10 cellular contexts compared by ENCODE assay signal in the genomic region with DNA sequence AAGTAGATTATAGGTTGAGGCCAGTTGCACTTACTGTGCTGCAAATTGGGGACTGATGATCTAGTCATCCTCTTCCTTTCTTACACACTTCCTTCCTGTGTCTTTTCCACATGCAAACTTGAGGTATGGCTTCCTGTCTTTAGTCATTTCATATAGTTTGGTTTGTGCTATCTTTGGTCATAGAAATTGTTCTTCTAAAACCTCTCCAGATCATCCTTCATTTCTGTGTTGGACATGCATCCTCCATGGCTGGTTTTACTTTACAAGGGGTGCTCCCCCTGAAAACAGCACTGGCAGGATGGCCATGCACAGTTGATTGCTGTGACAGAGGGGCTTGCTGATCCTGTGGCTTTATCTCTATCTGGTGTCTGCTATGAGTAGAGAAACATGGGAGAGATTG. TPM values are rescaled to one million over a fixed set of nuclear protein-coding genes. Genes with fewer than 3 reads are reported as not detected.
DNase-seq lines count a peak whose midpoint lies in the region; ATAC-seq and TF ChIP-seq lines count a peak whose summit lies in the region.
"Had no signal": no experiment of that assay in that cellular context is flagged by ENCODE, and none has a peak within 500 bp of the region (broad histone marks: within the 10 kb centered on the region; RNA-seq: fewer than 3 reads in every experiment).

No MANE protein-coding gene starts in this region.

- H3K9me3 Mint-ChIP-seq in osteocyte (ENCODE audit: unreplicated experiment) = no peaks in the 10 kb centered on the region

- H3K36me3 Mint-ChIP-seq in osteocyte (ENCODE audit: unreplicated experiment) = no peaks in the 10 kb centered on the region

- peaks cover 83 to 85% of the 10 kb centered on the region in 2 experiments for H3K4me1 ChIP-seq in neutrophil (ENCODE audit: control insufficient read depth in 1 of 2, insufficient read depth in 1 of 2, low read depth in 1 of 2, low read length in 1 of 2)
- H3K4me1 ChIP-seq: A549 had no signal

- no peaks in the 10 kb centered on the region for H3K27me3 ChIP-seq in neutrophil

- H3K4me3 ChIP-seq in neutrophil (ENCODE audit: low read depth in 1 of 2, low read length in 1 of 2) = peak overlapping the region; percentile 4 to 34
- H3K4me3 ChIP-seq: A549 had no signal

- H3K9me3 ChIP-seq in neutrophil = no peaks in the 10 kb centered on the region
- H3K9me3 ChIP-seq: A549 had no signal

- DNase-seq in activated CD4-positive, CD25-positive, alpha-beta regulatory T cell treated with anti-CD3 and anti-CD28 coated beads, Interleukin-2, amount 50 U/mL, for 72 hours = no peak
- peak; percentile 82 to 86 for DNase-seq in Kasumi-1 (lab: John Stamatoyannopoulos, UW)
- DNase-seq in NCI-H1105 treated with DMSO at 0.1 percent for 48 hours (lab: John Stamatoyannopoulos, UW) = no peak
- no peak for DNase-seq in NCI-H1092 treated with DMSO at 0.1 percent for 48 hours (lab: John Stamatoyannopoulos, UW)
- DNase-seq in osteocyte (ENCODE audit: extremely low spot score, unreplicated experiment) = no peak

- TF ChIP-seq CTCF in neutrophil (IDR thresholded peaks at IDR 0.05) (no peak), osteocyte (IDR thresholded peaks at IDR 0.05) (no peak)

- peak; percentile 52 to 57 for ATAC-seq in activated CD4-positive, CD25-positive, alpha-beta regulatory T cell treated with anti-CD3 and anti-CD28 coated beads, Interleukin-2, amount 50 U/mL, for 24 hours
- ATAC-seq in GM21825 (IDR thresholded peaks at IDR 0.05; ENCODE audit: unreplicated experiment) = peak; percentile 47
- ATAC-seq: A549 had no signal

- no peak overlapping the region for H3K4me3 Mint-ChIP-seq in osteocyte (ENCODE audit: unreplicated experiment)
- H3K4me3 Mint-ChIP-seq: activated naive CD8-positive, alpha-beta T cell had no signal

- H3K27ac ChIP-seq in neutrophil = peak overlapping the region; percentile 97
- H3K27ac ChIP-seq: A549 had no signal

- no peaks in the 10 kb centered on the region for H3K4me1 Mint-ChIP-seq in osteocyte (ENCODE audit: unreplicated experiment)

- H3K27me3 Mint-ChIP-seq in osteocyte (ENCODE audit: unreplicated experiment) = no peaks in the 10 kb centered on the region
- H3K27me3 Mint-ChIP-seq: activated naive CD8-positive, alpha-beta T cell had no signal

- no peak overlapping the region for H3K27ac Mint-ChIP-seq in osteocyte (ENCODE audit: unreplicated experiment)
- H3K27ac Mint-ChIP-seq: activated naive CD8-positive, alpha-beta T cell had no signal

- no peaks in the 10 kb centered on the region for H3K36me3 ChIP-seq in neutrophil

RNA-seq across cellular contexts. Expression of gene MGAT5, which starts 36.5 kb away (rescaled TPM):
- total RNA-seq in osteocyte = 22.6 and 23.8 TPM in 2 replicates

Comparison
In these comparisons a context has a peak if more than half of its experiments do, and no peak if none do; other contexts are left out.
1. DNase-seq: peak in Kasumi-1 (2 of 2); none in activated CD4-positive, CD25-positive, alpha-beta regulatory T cell treated with anti-CD3 and anti-CD28 coated beads, Interleukin-2, amount 50 U/mL, for 72 hours (single experiment), NCI-H1105 treated with DMSO at 0.1 percent for 48 hours (single experiment), NCI-H1092 treated with DMSO at 0.1 percent for 48 hours (single experiment) and osteocyte (single experiment).